ENCODE assay signal across 10 cellular contexts in the genomic region with DNA sequence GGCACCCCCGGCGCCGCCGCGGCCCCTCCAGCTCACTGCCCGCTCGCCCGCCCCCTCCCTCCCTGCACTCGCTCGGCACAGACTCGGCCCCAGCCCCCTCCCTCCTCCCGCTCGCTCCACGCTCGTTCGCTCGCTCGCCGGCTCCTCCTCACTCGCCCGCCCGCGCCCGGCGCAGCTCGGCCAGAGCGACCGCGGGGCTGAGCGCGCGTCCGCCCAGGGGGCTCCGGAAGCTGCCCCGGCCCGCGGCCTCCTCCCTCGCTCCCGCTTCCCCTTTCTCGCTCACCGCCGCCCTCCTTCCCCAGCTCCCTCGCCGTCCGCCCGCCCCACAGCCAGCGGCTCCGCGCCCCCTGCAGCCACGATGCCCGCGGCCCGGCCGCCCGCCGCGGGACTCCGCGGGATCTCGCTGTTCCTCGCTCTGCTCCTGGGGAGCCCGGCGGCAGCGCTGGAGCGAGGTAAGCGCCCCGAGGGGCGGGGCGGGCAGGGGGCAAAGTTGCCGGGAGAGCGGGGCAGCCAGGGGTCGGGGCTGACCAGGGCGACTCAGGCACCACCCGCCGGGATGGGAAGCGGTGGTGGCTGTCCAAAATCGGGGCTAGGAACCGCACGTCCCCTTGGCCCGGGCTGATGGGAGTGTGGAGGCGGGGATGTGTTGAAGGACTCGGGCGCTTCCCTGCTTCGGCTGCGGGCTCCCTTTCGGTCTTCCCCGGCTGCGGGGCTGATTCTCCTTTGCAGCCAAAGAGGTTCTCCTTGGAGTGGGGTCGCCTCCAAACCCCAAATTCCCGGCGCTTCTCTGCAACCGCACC. TPM values are rescaled to one million over a fixed set of nuclear protein-coding genes. Genes with fewer than 3 reads are reported as not detected.
DNase-seq lines count a peak whose midpoint lies in the region; ATAC-seq, FAIRE-seq and TF ChIP-seq lines count a peak whose summit lies in the region.
"Had no signal": no experiment of that assay in that cellular context is flagged by ENCODE, and none has a peak within 500 bp of the region (broad histone marks: within the 10 kb centered on the region; RNA-seq: fewer than 3 reads in every experiment).

A gene (plus strand): TSS at position 151 of the 800 bp plus-strand sequence. CDS start 208 bp downstream, at position 359.

- H3K27ac ChIP-seq in astrocyte (ENCODE audit: low read depth, low read length) (no peak within 1 kb of the TSS), lung (ENCODE audit: low read depth in 1 of 2, low read length in 1 of 2) (no peak within 1 kb of the TSS), transverse colon (no peak within 1 kb of the TSS)
- H3K27ac ChIP-seq: C4-2B had no signal

- TF ChIP-seq CTCF in astrocyte (IDR thresholded peaks at IDR 0.05; ENCODE audit: insufficient read depth, low read depth, low read length) (no peak), lung (IDR thresholded peaks at IDR 0.05; ENCODE audit: control extremely low read depth, extremely low read depth) (no peak), transverse colon (IDR thresholded peaks at IDR 0.05) (no peak)

- no peak for TF ChIP-seq POLR2A in transverse colon (IDR thresholded peaks at IDR 0.05)

- H3K79me2 ChIP-seq in astrocyte (ENCODE audit: insufficient read depth, low read length), result no peaks in the 10 kb centered on the region

- ATAC-seq in lung (ENCODE audit: insufficient read depth, low FRiP score), result peak; percentile 24
- no peak for ATAC-seq in HG02938 (IDR thresholded peaks at IDR 0.05; ENCODE audit: unreplicated experiment)

- peak within 1 kb of the TSS; percentile 82 for H3K4me3 Mint-ChIP-seq in astrocyte (ENCODE audit: unreplicated experiment)
- no peak within 1 kb of the TSS for H3K4me3 Mint-ChIP-seq in activated T-cell treated with anti-CD3 and anti-CD28 coated beads, Interleukin-2, amount 50 U/mL, for 24 hours

- peaks cover 31% of the 10 kb centered on the region for H3K27me3 ChIP-seq in astrocyte (ENCODE audit: insufficient read depth, low read length)
- peaks cover 17% of the 10 kb centered on the region for H3K27me3 ChIP-seq in lung (ENCODE audit: control insufficient read depth, insufficient read depth)
- peaks cover 97% of the 10 kb centered on the region for H3K27me3 ChIP-seq in transverse colon

- H2AFZ ChIP-seq in astrocyte (ENCODE audit: low read depth, low read length), result peak within 1 kb of the TSS; percentile 47

- DNase-seq in SHP77 (lab: John Stamatoyannopoulos, UW) (peak; percentile 13 to 53), SHP77 treated with DMSO at 0.1 percent for 48 hours (lab: John Stamatoyannopoulos, UW) (no peak), astrocyte (ENCODE audit: low read depth) (no peak), lung (ENCODE audit: low spot score) (no peak), transverse colon (no peak)
- no peak for DNase-seq in activated naive CD4-positive, alpha-beta T cell treated with Interleukin-2 at 50 U/mL for 16 hours
- no peak for DNase-seq in activated T-cell treated with anti-CD3 and anti-CD28 coated beads, Interleukin-2, amount 50 U/mL, for 24 hours

- H3K4me3 ChIP-seq in astrocyte (ENCODE audit: insufficient read depth, low read depth, low read length) (no peak within 1 kb of the TSS), lung (no peak within 1 kb of the TSS), transverse colon (peak within 1 kb of the TSS in 3 of 4 donors; percentile 19 to 45 (median 32))

- H4K20me1 ChIP-seq in astrocyte (ENCODE audit: insufficient read depth, low read length), result no peaks in the 10 kb centered on the region

- H3K4me2 ChIP-seq in astrocyte (ENCODE audit: low read length), result peak within 1 kb of the TSS; percentile 60

- H3K9me3 ChIP-seq in astrocyte (ENCODE audit: insufficient read depth, low read depth, low read length), result no peaks in the 10 kb centered on the region
- no peaks in the 10 kb centered on the region for H3K9me3 ChIP-seq in lung (ENCODE audit: control insufficient read depth in 2 of 2, insufficient read depth in 1 of 2, low read length in 1 of 2)
- H3K9me3 ChIP-seq in transverse colon, result no peaks in the 10 kb centered on the region

- H3K36me3 Mint-ChIP-seq in astrocyte (ENCODE audit: low read depth, unreplicated experiment), result peaks cover 1% of the 10 kb centered on the region
- no peaks in the 10 kb centered on the region for H3K36me3 Mint-ChIP-seq in activated T-cell treated with anti-CD3 and anti-CD28 coated beads, Interleukin-2, amount 50 U/mL, for 24 hours (ENCODE audit: low read depth)

- H3K4me1 Mint-ChIP-seq in astrocyte (ENCODE audit: low read depth, unreplicated experiment), result no peaks in the 10 kb centered on the region
- H3K4me1 Mint-ChIP-seq in activated T-cell treated with anti-CD3 and anti-CD28 coated beads, Interleukin-2, amount 50 U/mL, for 24 hours (ENCODE audit: low read depth), result peaks cover 1% of the 10 kb centered on the region

- WGBS in lung, 2 donors, result 1 to 2% methylated on average over 61 to 92 of the region's 92 CpGs
- 2% methylated on average over 61 of the region's 92 CpGs; no CpG with 5 or more reads in 1 of the 2 donors for WGBS in transverse colon (ENCODE audit: low coverage in 1 of 2), 2 donors

- H3K9me3 Mint-ChIP-seq in astrocyte (ENCODE audit: unreplicated experiment), result no peaks in the 10 kb centered on the region
- no peaks in the 10 kb centered on the region for H3K9me3 Mint-ChIP-seq in activated T-cell treated with anti-CD3 and anti-CD28 coated beads, Interleukin-2, amount 50 U/mL, for 24 hours

- FAIRE-seq in astrocyte (lab: Jason Lieb, UNC), result no peak
- FAIRE-seq: endometrium had no signal

- H3K27me3 Mint-ChIP-seq in astrocyte (ENCODE audit: low read depth, unreplicated experiment), result peaks cover 88% of the 10 kb centered on the region
- peaks cover 88% of the 10 kb centered on the region for H3K27me3 Mint-ChIP-seq in activated T-cell treated with anti-CD3 and anti-CD28 coated beads, Interleukin-2, amount 50 U/mL, for 24 hours

- TF ChIP-seq EP300 in transverse colon (IDR thresholded peaks at IDR 0.05; ENCODE audit: low read depth), result no peak

- in situ Hi-C loops in transverse colon (cut with MboI; ENCODE audit: low pct_ligation_motif_present in 1 of 4, low pct_unique_long_range_greater_than_20kb in 1 of 4, low sequenced_read_pairs in 3 of 4), result no loop called here

- no peaks in the 10 kb centered on the region for H3K4me1 ChIP-seq in astrocyte (ENCODE audit: insufficient read depth, low read length)
- H3K4me1 ChIP-seq in lung (ENCODE audit: control insufficient read depth in 2 of 2, insufficient read depth in 2 of 2, low read length in 2 of 2), result peaks cover 0 to 6% of the 10 kb centered on the region in 2 donors
- H3K4me1 ChIP-seq in transverse colon, result peaks cover 3 to 14% (median 7%) of the 10 kb centered on the region in 4 donors

- no peaks in the 10 kb centered on the region for H3K36me3 ChIP-seq in astrocyte (ENCODE audit: insufficient read depth, low read length)
- no peaks in the 10 kb centered on the region for H3K36me3 ChIP-seq in lung (ENCODE audit: control insufficient read depth in 2 of 2, insufficient read depth in 2 of 2, low read length in 2 of 2)
- H3K36me3 ChIP-seq in transverse colon, result no peaks in the 10 kb centered on the region

- H3K27ac Mint-ChIP-seq in astrocyte (ENCODE audit: unreplicated experiment), result no peak within 1 kb of the TSS
- no peak within 1 kb of the TSS for H3K27ac Mint-ChIP-seq in activated T-cell treated with anti-CD3 and anti-CD28 coated beads, Interleukin-2, amount 50 U/mL, for 24 hours

- H3K9ac ChIP-seq in astrocyte (ENCODE audit: low read length), result no peak within 1 kb of the TSS

- intact Hi-C loops in transverse colon (cut with DNase I; ENCODE audit: low total_unique reads), result no loop called here

RNA-seq across cellular contexts. Expression of the gene that starts here (rescaled TPM):
- total RNA-seq in astrocyte (2.2 and 2.3 TPM in 2 replicates), lung (under 1 TPM; 0.12 to 0.46 TPM), transverse colon (under 1 TPM in 2 of 4 donors, not detected in 2; 0.14 to 0.16 TPM)
- polyA plus RNA-seq in lung, result under 1 TPM; 0.02 to 0.05 TPM

Comparison
In these comparisons a context has a peak if more than half of its experiments do, and no peak if none do; other contexts are left out.
1. DNase-seq: peak in SHP77 (2 of 2); none in SHP77 treated with DMSO at 0.1 percent for 48 hours (single experiment), astrocyte (single experiment), lung (single experiment), transverse colon (single experiment), activated naive CD4-positive, alpha-beta T cell treated with Interleukin-2 at 50 U/mL for 16 hours (single experiment) and activated T-cell treated with anti-CD3 and anti-CD28 coated beads, Interleukin-2, amount 50 U/mL, for 24 hours (single experiment).
2. Peak in ATAC-seq in lung; RNA of the gene not detected or under 1 TPM.
3. H3K4me3 ChIP-seq: peak in transverse colon (3 of 4); none in astrocyte (single experiment) and lung (single experiment).